ENCODE assay signal across 1 cellular context in genomic region chr1:54417123-54417522, GRCh38.
TF ChIP-seq lines count a peak whose summit lies in the region.

No MANE protein-coding gene starts in this region.

TF ChIP-seq in HEK293, 187 proteins besides CTCF, POLR2A, EP300 and RAD21 (continued from another document):
- no peak for TF ChIP-seq ZNF280C (tag by site-specific recombination; IDR thresholded peaks at IDR 0.05)
- no peak for TF ChIP-seq ZNF571 (tag by site-specific recombination; IDR thresholded peaks at IDR 0.05)
- TF ChIP-seq ZNF629 (tag by site-specific recombination; IDR thresholded peaks at IDR 0.05): no peak
- peak; percentile 93 for TF ChIP-seq EGR2 (tag by site-specific recombination; IDR thresholded peaks at IDR 0.05; ENCODE audit: low read depth)
- TF ChIP-seq ZNF354C (tag by site-specific recombination; IDR thresholded peaks at IDR 0.05; ENCODE audit: borderline replicate concordance, low read depth): no peak
- no peak for TF ChIP-seq ZNF792 (tag by site-specific recombination; IDR thresholded peaks at IDR 0.05)
- no peak for TF ChIP-seq ZBTB20 (tag by site-specific recombination; IDR thresholded peaks at IDR 0.05)
- TF ChIP-seq ZNF510 (tag by site-specific recombination; IDR thresholded peaks at IDR 0.05; ENCODE audit: insufficient replicate concordance): no peak
TF ChIP-seq in HEK293: peak in this region for 2.
